ENCODE assay signal across 19 cellular contexts in the genomic region with DNA sequence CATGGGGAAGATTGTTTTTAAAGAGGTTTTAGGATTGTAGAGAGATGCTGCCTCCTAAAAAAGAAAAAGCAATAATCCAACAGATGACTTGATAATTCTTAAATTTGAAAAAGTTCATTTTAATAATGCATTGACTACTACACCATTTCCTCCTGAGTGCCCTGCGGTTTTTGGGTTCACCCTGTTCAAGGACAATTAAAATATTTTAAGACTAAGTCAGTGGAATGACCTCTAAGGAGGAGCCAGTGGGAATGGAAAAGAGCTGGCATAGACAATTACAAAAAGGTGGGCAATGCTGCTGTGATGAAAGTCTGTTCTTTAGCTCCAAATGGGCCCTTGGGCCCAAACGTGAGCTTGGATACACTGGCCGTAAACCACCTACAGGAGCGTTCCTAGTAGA.
A peak's percentile ranks its signal among the peaks of the same experiment; 100 is the strongest.
DNase-seq lines count a peak whose midpoint lies in the region; ATAC-seq, FAIRE-seq and TF ChIP-seq lines count a peak whose summit lies in the region.
"Had no signal": no experiment of that assay in that cellular context is flagged by ENCODE, and none has a peak within 500 bp of the region (broad histone marks: within the 10 kb centered on the region; RNA-seq: fewer than 3 reads in every experiment).

No MANE protein-coding gene starts in this region.

- H2BK5ac ChIP-seq in H1 (ENCODE audit: low read depth, low read length): no peak overlapping the region

- no peak overlapping the region for H4K5ac ChIP-seq in H1 (ENCODE audit: insufficient read length, low read depth, low read length)

- H2BK20ac ChIP-seq in H1 (ENCODE audit: low read length): no peak overlapping the region

- intact Hi-C loops in heart right ventricle (cut with DNase I) (no loop called here), Right ventricle myocardium superior (cut with DNase I) (no loop called here), tibial artery (cut with DNase I; ENCODE audit: low total_unique reads) (no loop called here)

- peaks cover 4 to 50% (median 24%) of the 10 kb centered on the region in 9 donors for H3K4me1 ChIP-seq in heart right ventricle
- peaks cover 32% of the 10 kb centered on the region for H3K4me1 ChIP-seq in HUES6 (ENCODE audit: control insufficient read depth, insufficient read depth, low read length)
- peaks cover 0 to 4% (median 3%) of the 10 kb centered on the region in 4 experiments; a peak in 5 of 7 replicates for H3K4me1 ChIP-seq in H1 (replicated peaks in 1 of 4; ENCODE audit: control insufficient read depth in 3 of 4, insufficient read depth in 4 of 4, low read length in 3 of 4)
- peaks cover 0 to 35% (median 18%) of the 10 kb centered on the region in 4 donors for H3K4me1 ChIP-seq in tibial artery
- H3K4me1 ChIP-seq: A549, BE2C had no signal

- H3K9me3 ChIP-seq in heart right ventricle (no peaks in the 10 kb centered on the region), HUES6 (ENCODE audit: control insufficient read depth, insufficient read depth, low read depth, low read length) (peaks cover 8% of the 10 kb centered on the region), H1 (ENCODE audit: insufficient read depth in 2 of 2, low read depth in 1 of 2, low read length in 1 of 2) (peaks cover 0 to 10% of the 10 kb centered on the region in 2 experiments; a peak in 2 of 4 replicates), tibial artery (no peaks in the 10 kb centered on the region)
- H3K9me3 ChIP-seq: A549, BE2C had no signal

- no peak for DNase-seq in heart right ventricle
- no peak for DNase-seq in Right ventricle myocardium superior
- peak in 1 of 2 experiments; percentile 47 for DNase-seq in H1 (ENCODE audit: low read depth in 1 of 2, low spot score in 2 of 2)
- DNase-seq in tibial artery: no peak
- DNase-seq in GDM1 (lab: John Stamatoyannopoulos, UW): no peak
- no peak for DNase-seq in H7
- DNase-seq in GM10266 (ENCODE audit: extremely low spot score): no peak
- DNase-seq: BE2C; CD8-positive, alpha-beta T cell; HFFc6; KBM-7; NCI-H1694; NCI-H526 treated with DMSO at 0.1 percent for 48 hours; RPMI8226 had no signal

- POLR2A ChIA-PET in H1 (lab: Charles Lee; ENCODE audit: partially characterized antibody): interaction anchor here (1.1 to 1.7 kb wide), 2 partner anchors 43 to 231 kb away, joined by 3 read pairs; no protein-coding TSS in a partner anchor

- H3K27me3 ChIP-seq in heart right ventricle (no peaks in the 10 kb centered on the region), HUES6 (ENCODE audit: control insufficient read depth, insufficient read depth, low read length) (peaks cover 98% of the 10 kb centered on the region), H1 (replicated peaks in 1 of 4; ENCODE audit: control insufficient read depth in 3 of 4, extremely low read depth in 1 of 4, insufficient read depth in 3 of 4, low read length in 3 of 4) (peaks cover 71 to 89% (median 88%) of the 10 kb centered on the region in 4 experiments), tibial artery (no peaks in the 10 kb centered on the region), H7 (ENCODE audit: control insufficient read depth, insufficient read depth, low read length) (peaks cover 81% of the 10 kb centered on the region)
- H3K27me3 ChIP-seq: BE2C had no signal

- peak in 2 of 8 donors; percentile 17 to 18 for ATAC-seq in heart right ventricle
- no peak for ATAC-seq in Right ventricle myocardium superior (ENCODE audit: poor library complexity)
- ATAC-seq: A549; CD8-positive, alpha-beta T cell; GM12878 had no signal

- H3K36me3 ChIP-seq in heart right ventricle (no peaks in the 10 kb centered on the region), HUES6 (ENCODE audit: control insufficient read depth, insufficient read depth, low read length) (no peaks in the 10 kb centered on the region), H1 (ENCODE audit: control insufficient read depth in 2 of 4, insufficient read depth in 4 of 4, low read length in 3 of 4) (0 out of 8 replicates have a peak, but pooled peaks cover 0 to 4% (median 0%) of the 10 kb centered on the region in 4 experiments), tibial artery (no peaks in the 10 kb centered on the region), H7 (replicated peaks; ENCODE audit: control insufficient read depth, insufficient read depth, low read length) (no peaks in the 10 kb centered on the region)
- H3K36me3 ChIP-seq: BE2C had no signal

- no peak overlapping the region for H3K14ac ChIP-seq in H1 (ENCODE audit: insufficient read length)

- H3K79me2 ChIP-seq in H1 (ENCODE audit: control insufficient read depth in 1 of 2, insufficient read depth in 2 of 2, low read length in 2 of 2): no peaks in the 10 kb centered on the region

- no peak overlapping the region for H2BK12ac ChIP-seq in H1 (ENCODE audit: low read depth, low read length)

- peaks cover 2 to 19% of the 10 kb centered on the region in 2 experiments for H4K20me1 ChIP-seq in H1 (replicated peaks in 1 of 2; ENCODE audit: control insufficient read depth in 1 of 2, insufficient read depth in 2 of 2, low read length in 2 of 2)

- WGBS in heart right ventricle, 2 donors: 76 to 87% methylated on average over 4 of the region's 4 CpGs
- 11% methylated on average over 4 of the region's 4 CpGs; no CpG with 5 or more reads in 1 of the 2 experiments for WGBS in H1 (ENCODE audit: extremely low coverage in 1 of 2, insufficient coverage in 1 of 2, insufficient read length in 1 of 2, insufficient replicate concordance in 2 of 2, low coverage in 1 of 2, low lambda C conversion rate in 2 of 2, missing lambda C conversion rate in 1 of 2), 2 experiments

- no peak overlapping the region for H3K4ac ChIP-seq in H1 (replicated peaks; ENCODE audit: insufficient read length, low read depth, low read length)

- H2AFZ ChIP-seq in H1 (ENCODE audit: low read length): no peak overlapping the region

- no peak overlapping the region for H2AK5ac ChIP-seq in H1 (ENCODE audit: low read depth, low read length)

- H3K79me1 ChIP-seq in H1 (ENCODE audit: low read depth, low read length): no peaks in the 10 kb centered on the region

- no peak overlapping the region for H3K18ac ChIP-seq in H1 (ENCODE audit: extremely low read depth, low read length)

- TF ChIP-seq CTCF in heart right ventricle (IDR thresholded peaks at IDR 0.05) (no peak), H1 (IDR thresholded peaks at IDR 0.05; ENCODE audit: control extremely low read depth in 1 of 3, insufficient read depth in 1 of 3, low read depth in 1 of 3, low read length in 3 of 3) (no peak), tibial artery (IDR thresholded peaks at IDR 0.05) (no peak), GM10266 (IDR thresholded peaks at IDR 0.05; ENCODE audit: control insufficient read depth, insufficient read depth, low read depth, missing control alignments) (no peak)

- 0 out of 4 replicates have a peak overlapping the region, but pooled peaks of 1 of the 2 experiments have one; percentile 15 for H3K4me2 ChIP-seq in H1 (ENCODE audit: insufficient read depth in 1 of 2, low read depth in 2 of 2, low read length in 2 of 2)
- H3K4me2 ChIP-seq: A549 had no signal

- no peaks in the 10 kb centered on the region for H3K23me2 ChIP-seq in H1 (ENCODE audit: low read depth, low read length)

- FAIRE-seq in H1 (lab: Jason Lieb, UNC): no peak
- FAIRE-seq: A549, GM12878, GM18507, HTR-8/SVneo had no signal

- no peak overlapping the region for H4K8ac ChIP-seq in H1 (ENCODE audit: extremely low read depth, insufficient read depth, low read length)

- H3K4me3 ChIP-seq in heart right ventricle (no peak overlapping the region), HUES6 (ENCODE audit: low read depth, low read length) (peak overlapping the region; percentile 2; the same call in 1 of the 2 replicates), H1 (ENCODE audit: extremely low read depth in 1 of 4, insufficient read depth in 2 of 4, low read depth in 3 of 4, low read length in 4 of 4) (no peak overlapping the region; a peak in 1 of 8 replicates), tibial artery (no peak overlapping the region), H7 (ENCODE audit: insufficient read depth, low read depth, low read length) (no peak overlapping the region)
- H3K4me3 ChIP-seq: A549, GM12878 had no signal

- H2BK15ac ChIP-seq in H1 (ENCODE audit: low read length): no peak overlapping the region

- CTCF ChIA-PET in H1 (lab: Charles Lee; ENCODE audit: partially characterized antibody): interaction anchor here (0.7 to 2.5 kb wide), 11 partner anchors 9 to 888 kb away, joined by 3 to 10 read pairs (median 4); no protein-coding TSS in a partner anchor

- no peak for TF ChIP-seq POLR2A in H1 (IDR thresholded peaks at IDR 0.05; ENCODE audit: control extremely low read depth in 1 of 2, low read depth in 2 of 2, low read length in 2 of 2)

- H4K91ac ChIP-seq in H1 (replicated peaks; ENCODE audit: insufficient read length, low read length): no peak overlapping the region

- no peak overlapping the region for H3K23ac ChIP-seq in H1 (ENCODE audit: insufficient read length)

- peak overlapping the region in 7 of 10 donors; percentile 6 to 67 (median 44) for H3K27ac ChIP-seq in heart right ventricle
- H3K27ac ChIP-seq in HUES6 (ENCODE audit: low read depth, low read length): no peak overlapping the region
- H3K27ac ChIP-seq in H1 (ENCODE audit: low read depth, low read length): no peak overlapping the region
- peak overlapping the region; percentile 1 to 44 for H3K27ac ChIP-seq in tibial artery
- H3K27ac ChIP-seq: A549 had no signal

- no peak overlapping the region for H3K9ac ChIP-seq in HUES6 (ENCODE audit: low read length)
- H3K9ac ChIP-seq in H1 (replicated peaks in 1 of 4; ENCODE audit: extremely low read depth in 1 of 4, low read depth in 3 of 4, low read length in 3 of 4): no peak overlapping the region

- no peak overlapping the region for H2BK120ac ChIP-seq in H1 (replicated peaks; ENCODE audit: low read depth, low read length)

- no peak overlapping the region for H3K56ac ChIP-seq in H1 (replicated peaks; ENCODE audit: insufficient read length, low read depth, low read length)

- TF ChIP-seq EP300 in H1 (IDR thresholded peaks at IDR 0.05; ENCODE audit: borderline replicate concordance in 1 of 2, low read depth in 2 of 2, low read length in 2 of 2): no peak

- no peak for TF ChIP-seq RAD21 in H1 (IDR thresholded peaks at IDR 0.05 in 1 of 2, conservative IDR thresholded peaks at IDR 0.05 in 1 of 2; ENCODE audit: low read depth in 2 of 2, low read length in 2 of 2)

TF ChIP-seq in H1, 55 proteins besides CTCF, POLR2A, EP300 and RAD21:
- TF ChIP-seq YY1 (IDR thresholded peaks at IDR 0.05; ENCODE audit: low read depth, low read length) (0 out of 2 replicates have a peak, but pooled peaks have one; percentile 5), RBBP5 (IDR thresholded peaks at IDR 0.05; ENCODE audit: borderline replicate concordance, low read depth, low read length) (no peak)

Comparison
In these comparisons a context has a peak if more than half of its experiments do, and no peak if none do; other contexts are left out.
1. H3K27ac ChIP-seq: peak in heart right ventricle (7 of 10) and tibial artery (2 of 2); none in HUES6 (single experiment) and H1 (single experiment).